8 cellular contexts compared by ENCODE assay signal in the genomic region with DNA sequence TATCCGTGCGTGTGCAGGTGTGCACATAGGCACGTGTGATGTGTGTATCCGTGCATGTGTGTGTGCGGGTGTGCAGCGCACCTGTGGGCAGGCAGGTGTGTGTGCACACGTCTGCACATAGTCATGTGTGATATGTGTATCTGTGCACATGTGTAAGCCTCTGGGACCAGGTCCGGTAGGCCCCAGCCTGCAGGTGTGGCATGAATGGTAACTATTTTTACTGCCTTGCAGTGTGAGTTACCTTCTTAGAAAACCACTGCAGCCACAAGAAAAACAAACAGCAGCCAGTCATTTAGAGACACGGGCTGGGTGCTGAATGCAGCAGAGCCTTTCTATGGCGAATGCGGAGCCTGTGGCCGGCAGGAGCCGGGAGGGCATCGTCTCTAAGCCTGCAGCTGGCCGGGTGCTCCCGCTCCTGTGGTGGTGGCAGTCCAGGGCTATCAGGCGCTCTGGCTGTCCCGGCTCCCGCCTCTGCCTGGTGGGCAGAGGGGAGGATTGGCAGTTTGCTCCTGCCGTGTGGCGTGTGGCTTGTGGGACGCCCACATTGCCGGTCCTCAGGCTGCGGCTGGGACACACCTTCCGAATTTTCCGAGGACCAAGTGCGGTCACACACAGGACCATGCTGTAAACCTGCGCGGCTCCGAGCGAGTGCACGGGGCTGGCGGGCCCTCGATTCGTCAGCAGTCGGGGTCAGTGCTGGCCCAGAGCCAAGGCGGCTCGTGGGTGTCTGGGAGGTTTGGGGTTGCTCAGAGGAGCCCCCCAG. TPM values are rescaled to one million over a fixed set of nuclear protein-coding genes. Genes with fewer than 3 reads are reported as not detected.
A peak's percentile ranks its signal among the peaks of the same experiment; 100 is the strongest.
DNase-seq lines count a peak whose midpoint lies in the region; ATAC-seq and TF ChIP-seq lines count a peak whose summit lies in the region.
"Not testable (repeated sequence)": the region's sequence is repeated elsewhere in the genome, so short reads cannot be mapped to it uniquely, and the experiment has no call there.

No MANE protein-coding gene starts in this region.

- not testable (repeated sequence) for BruUV-seq in Panc1 (replicated peaks; lab: Mats Ljungman, UMichigan)

- H3K4me3 ChIP-seq in Panc1 (ENCODE audit: low read depth in 2 of 2, low read length in 2 of 2): not testable (repeated sequence)

- DNase-seq in Panc1 (ENCODE audit: low read depth, low spot score): not testable (repeated sequence)
- DNase-seq in activated T-cell treated with anti-CD3 and anti-CD28 coated beads, Interleukin-2, amount 50 U/mL, for 24 hours: peak; percentile 69
- DNase-seq in stimulated activated naive CD8-positive, alpha-beta T cell treated with anti-CD3 and anti-CD28 coated beads, Interleukin-15, amount 100 ng/mL, for 72 hours: peak in 1 of 2 donors; percentile 45

- not testable (repeated sequence) for H3K4me1 ChIP-seq in Panc1 (ENCODE audit: control insufficient read depth, insufficient read depth, low read length)

- POLR2A ChIA-PET in Panc1 (lab: Charles Lee): not testable (repeated sequence)

- peak; percentile 51 for ATAC-seq in GM18520 (IDR thresholded peaks at IDR 0.05; ENCODE audit: unreplicated experiment)
- ATAC-seq in GM21423 (IDR thresholded peaks at IDR 0.05; ENCODE audit: unreplicated experiment): peak; percentile 33
- peak; percentile 51 for ATAC-seq in HG02759 (IDR thresholded peaks at IDR 0.05; ENCODE audit: unreplicated experiment)
- peak; percentile 35 for ATAC-seq in HG03097 (IDR thresholded peaks at IDR 0.05; ENCODE audit: low FRiP score, unreplicated experiment)
- peak; percentile 30; the same call in 1 of the 2 replicates for ATAC-seq in Panc1
- ATAC-seq in esophagus mucosa: peak; percentile 51
- ATAC-seq in stimulated activated naive CD8-positive, alpha-beta T cell treated with anti-CD3 and anti-CD28 coated beads, Interleukin-15, amount 100 ng/mL, for 72 hours: peak; percentile 63

- not testable (repeated sequence) for H3K36me3 ChIP-seq in Panc1 (ENCODE audit: control insufficient read depth, insufficient read depth, low read length)

- not testable (repeated sequence) for H3K9me3 ChIP-seq in Panc1 (ENCODE audit: control insufficient read depth, insufficient read depth, low read depth, low read length)

- not testable (repeated sequence) for H3K27me3 Mint-ChIP-seq in activated T-cell treated with anti-CD3 and anti-CD28 coated beads, Interleukin-2, amount 50 U/mL, for 24 hours; stimulated activated naive CD8-positive, alpha-beta T cell treated with anti-CD3 and anti-CD28 coated beads, Interleukin-15, amount 100 ng/mL, for 72 hours

- not testable (repeated sequence) for H3K27ac Mint-ChIP-seq in activated T-cell treated with anti-CD3 and anti-CD28 coated beads, Interleukin-2, amount 50 U/mL, for 24 hours; stimulated activated naive CD8-positive, alpha-beta T cell treated with anti-CD3 and anti-CD28 coated beads, Interleukin-15, amount 100 ng/mL, for 72 hours

- H3K9me3 Mint-ChIP-seq in activated T-cell treated with anti-CD3 and anti-CD28 coated beads, Interleukin-2, amount 50 U/mL, for 24 hours; stimulated activated naive CD8-positive, alpha-beta T cell treated with anti-CD3 and anti-CD28 coated beads, Interleukin-15, amount 100 ng/mL, for 72 hours: not testable (repeated sequence)

- H3K36me3 Mint-ChIP-seq in activated T-cell treated with anti-CD3 and anti-CD28 coated beads, Interleukin-2, amount 50 U/mL, for 24 hours (ENCODE audit: low read depth): not testable (repeated sequence)

- in situ Hi-C loops in Panc1 (cut with HindIII; ENCODE audit: low pct_unique_long_range_greater_than_20kb, low sequenced_read_pairs): not testable (repeated sequence)

- H3K27me3 ChIP-seq in Panc1 (ENCODE audit: control insufficient read depth, insufficient read depth, low read length): not testable (repeated sequence)

- CTCF ChIA-PET in Panc1 (lab: Charles Lee): not testable (repeated sequence)

- not testable (repeated sequence) for TF ChIP-seq CTCF in Panc1 (IDR thresholded peaks at IDR 0.05)

- not testable (repeated sequence) for H3K27ac ChIP-seq in Panc1 (ENCODE audit: low read length)

- not testable (repeated sequence) for H3K4me1 Mint-ChIP-seq in activated T-cell treated with anti-CD3 and anti-CD28 coated beads, Interleukin-2, amount 50 U/mL, for 24 hours (ENCODE audit: low read depth); stimulated activated naive CD8-positive, alpha-beta T cell treated with anti-CD3 and anti-CD28 coated beads, Interleukin-15, amount 100 ng/mL, for 72 hours

- intact Hi-C loops in Panc1 (cut with micrococcal nuclease; ENCODE audit: unreplicated experiment): not testable (repeated sequence)

- H3K4me3 Mint-ChIP-seq in activated T-cell treated with anti-CD3 and anti-CD28 coated beads, Interleukin-2, amount 50 U/mL, for 24 hours; stimulated activated naive CD8-positive, alpha-beta T cell treated with anti-CD3 and anti-CD28 coated beads, Interleukin-15, amount 100 ng/mL, for 72 hours: not testable (repeated sequence)

RNA-seq across cellular contexts. Expression of a gene that starts 21.9 kb away (rescaled TPM):
- 10.1 TPM for total RNA-seq in Panc1 (2021; ENCODE audit: unreplicated experiment)
- 57.9 TPM for polyA plus RNA-seq in Panc1 (2012; ENCODE audit: insufficient read length)
- 3.3 TPM for total RNA-seq in esophagus mucosa

RNA-seq across cellular contexts. Expression of a gene that starts 48.2 kb away (rescaled TPM):
- total RNA-seq in Panc1 (2021; ENCODE audit: unreplicated experiment) (6.8 TPM), esophagus mucosa (2.5 TPM)
- 3.2 TPM for polyA plus RNA-seq in Panc1 (2012; ENCODE audit: insufficient read length)
